Comparison of ENCODE assay signal across 27 cellular contexts in genomic region chr6:64170326-64170725, GRCh38.
"Had no signal": no experiment of that assay in that cellular context is flagged by ENCODE, and none has a peak within 500 bp of the region (broad histone marks: within the 10 kb centered on the region; RNA-seq: fewer than 3 reads in every experiment).

No MANE protein-coding gene starts in this region.

- ATAC-seq: activated CD8-positive, alpha-beta T cell treated with anti-CD3 and anti-CD28 coated beads, Interleukin-2, amount 10 ng/mL, durations not matched to agents 7 days and 5 days; T-helper 17 cell had no signal

- H3K36me3 Mint-ChIP-seq: activated naive CD4-positive, alpha-beta T cell treated with anti-CD3 and anti-CD28 coated beads, Interleukin-2, amount 50 U/mL, for 24 hours; brain had no signal

- H3K4me1 Mint-ChIP-seq: activated naive CD4-positive, alpha-beta T cell treated with anti-CD3 and anti-CD28 coated beads, Interleukin-2, amount 50 U/mL, for 24 hours; brain; T-helper 17 cell had no signal

- H3K4me3 ChIP-seq: MG63, Peyer's patch, SJSA1 had no signal

- H3K27ac Mint-ChIP-seq: activated CD8-positive, alpha-beta T cell treated with anti-CD3 and anti-CD28 coated beads, Interleukin-2, amount 10 ng/mL, durations not matched to agents 7 days and 5 days; activated naive CD4-positive, alpha-beta T cell treated with anti-CD3 and anti-CD28 coated beads, Interleukin-2, amount 50 U/mL, for 24 hours; activated T-helper 1 cell treated with anti-CD3 and anti-CD28 coated beads, Interleukin-12 subunit alpha, Interleukin-12 subunit beta, Interleukin-2, Interleukin-4 antibody, amounts not matched to agents 30 ng/mL and 10 ng/mL and 1 ng/mL, durations not matched to agents 14 hours and 24 hours and 36 hours; T-helper 17 cell had no signal

- H3K27me3 Mint-ChIP-seq: activated naive CD4-positive, alpha-beta T cell treated with anti-CD3 and anti-CD28 coated beads, Interleukin-2, amount 50 U/mL, for 24 hours; brain; T-helper 17 cell had no signal

- H3K4me3 Mint-ChIP-seq: activated CD8-positive, alpha-beta T cell treated with anti-CD3 and anti-CD28 coated beads, Interleukin-2, amount 10 ng/mL, durations not matched to agents 7 days and 5 days; activated naive CD4-positive, alpha-beta T cell treated with anti-CD3 and anti-CD28 coated beads, Interleukin-2, amount 50 U/mL, for 24 hours; activated T-helper 1 cell treated with anti-CD3 and anti-CD28 coated beads, Interleukin-12 subunit alpha, Interleukin-12 subunit beta, Interleukin-2, Interleukin-4 antibody, amounts not matched to agents 30 ng/mL and 10 ng/mL and 1 ng/mL, durations not matched to agents 14 hours and 24 hours and 36 hours; brain; T-helper 17 cell had no signal

- DNase-seq: activated CD4-positive, alpha-beta T cell treated with anti-CD3 and anti-CD28 coated beads for 48 hours; activated CD4-positive, alpha-beta T cell treated with anti-CD3 and anti-CD28 coated beads, Interleukin-2, amount 50 U/mL, for 4 hours; activated CD4-positive, CD25-positive, alpha-beta regulatory T cell treated with anti-CD3 and anti-CD28 coated beads, Interleukin-2, amount 50 U/mL, for 72 hours; activated CD8-positive, alpha-beta memory T cell treated with anti-CD3 and anti-CD28 coated beads, Interleukin-2, amount 50 U/mL, for 48 hours; activated CD8-positive, alpha-beta T cell treated with anti-CD3 and anti-CD28 coated beads, Interleukin-2, amount 10 ng/mL, durations not matched to agents 7 days and 5 days; activated effector memory CD4-positive, alpha-beta T cell treated with Interleukin-2 at 50 U/mL for 16 hours; activated naive CD4-positive, alpha-beta T cell; activated T-cell treated with anti-CD3 and anti-CD28 coated beads, Interleukin-2, amount 50 U/mL, for 1 hour; amygdala; MG63; MV-4-11; NCI-H1092 treated with DMSO at 0.1 percent for 48 hours; NCI-H1417 treated with DMSO at 0.1 percent for 48 hours; NCI-H1694; NCI-H2029 treated with DMSO at 0.1 percent for 48 hours; NCI-H345; NCI-H510A; NCI-H526 treated with DMSO at 0.1 percent for 48 hours; NCI-H82; Peyer's patch; SHP77; T-helper 17 cell; T-helper 9 cell had no signal

- H3K9me3 Mint-ChIP-seq: activated naive CD4-positive, alpha-beta T cell treated with anti-CD3 and anti-CD28 coated beads, Interleukin-2, amount 50 U/mL, for 24 hours; brain had no signal
